In genomic region chr9:94861589-94862241, GRCh38 we compare ENCODE assay signal across 10 cellular contexts.
A peak's percentile ranks its signal among the peaks of the same experiment; 100 is the strongest.
DNase-seq lines count a peak whose midpoint lies in the region; ATAC-seq and TF ChIP-seq lines count a peak whose summit lies in the region.
"Had no signal": no experiment of that assay in that cellular context is flagged by ENCODE, and none has a peak within 500 bp of the region (broad histone marks: within the 10 kb centered on the region; RNA-seq: fewer than 3 reads in every experiment).

No MANE protein-coding gene starts in this region.

- intact Hi-C loops in upper lobe of right lung (cut with DNase I) = no loop called here

- no peak overlapping the region for H3K4me3 ChIP-seq in upper lobe of right lung
- H3K4me3 ChIP-seq: HAP-1 had no signal

- H3K27ac Mint-ChIP-seq in immature natural killer cell (peak overlapping the region; percentile 93 to 99 (median 95)), endothelial cell (ENCODE audit: unreplicated experiment) (no peak overlapping the region)

- H3K4me1 Mint-ChIP-seq in activated T-cell treated with anti-CD3 and anti-CD28 coated beads, Interleukin-2, amount 50 U/mL, for 4 hours (ENCODE audit: low read depth) = peaks cover 45% of the 10 kb centered on the region
- H3K4me1 Mint-ChIP-seq in immature natural killer cell (peaks cover 54 to 61% of the 10 kb centered on the region in 2 donors), endothelial cell (ENCODE audit: unreplicated experiment) (peaks cover 16% of the 10 kb centered on the region)

- ATAC-seq in activated T-cell treated with anti-CD3 and anti-CD28 coated beads, Interleukin-2, amount 50 U/mL, for 4 hours = peak in 1 of 2 donors; percentile 10
- ATAC-seq in upper lobe of right lung (peak; percentile 60), GM18519 (IDR thresholded peaks at IDR 0.05; ENCODE audit: low FRiP score, unreplicated experiment) (no peak)

- no peaks in the 10 kb centered on the region for H3K27me3 ChIP-seq in upper lobe of right lung

- DNase-seq in activated T-cell treated with anti-CD3 and anti-CD28 coated beads, Interleukin-2, amount 50 U/mL, for 4 hours = no peak
- DNase-seq in activated T-cell treated with anti-CD3 and anti-CD28 coated beads for 4 hours (no peak), SW480 (ENCODE audit: low spot score) (peak; percentile 45), immature natural killer cell (peak in 2 of 3 donors; percentile 9 to 19), upper lobe of right lung (no peak), NCI-H1048 (lab: John Stamatoyannopoulos, UW) (no peak), endothelial cell (ENCODE audit: low spot score) (no peak)
- DNase-seq: NCI-H2171 had no signal

- H3K27ac ChIP-seq in upper lobe of right lung = peak overlapping the region; percentile 67

- TF ChIP-seq CTCF in upper lobe of right lung (IDR thresholded peaks at IDR 0.05) = no peak
- TF ChIP-seq CTCF in endothelial cell (IDR thresholded peaks at IDR 0.05; ENCODE audit: unreplicated experiment) = no peak

- no peaks in the 10 kb centered on the region for H3K9me3 ChIP-seq in upper lobe of right lung
- H3K9me3 ChIP-seq: HAP-1 had no signal

- peaks cover 8% of the 10 kb centered on the region for H3K9me3 Mint-ChIP-seq in activated T-cell treated with anti-CD3 and anti-CD28 coated beads, Interleukin-2, amount 50 U/mL, for 4 hours
- H3K9me3 Mint-ChIP-seq in immature natural killer cell = no peaks in the 10 kb centered on the region
- no peaks in the 10 kb centered on the region for H3K9me3 Mint-ChIP-seq in endothelial cell (ENCODE audit: unreplicated experiment)

- peaks cover 2% of the 10 kb centered on the region for H3K36me3 Mint-ChIP-seq in activated T-cell treated with anti-CD3 and anti-CD28 coated beads, Interleukin-2, amount 50 U/mL, for 4 hours (ENCODE audit: insufficient read depth)
- H3K36me3 Mint-ChIP-seq in immature natural killer cell (peaks cover 0 to 5% (median 4%) of the 10 kb centered on the region in 3 donors), endothelial cell (ENCODE audit: low read depth, unreplicated experiment) (peaks cover 4% of the 10 kb centered on the region)

- no peaks in the 10 kb centered on the region for H3K36me3 ChIP-seq in upper lobe of right lung
- H3K36me3 ChIP-seq: HAP-1 had no signal

- peak overlapping the region; percentile 68 for H3K4me3 Mint-ChIP-seq in activated T-cell treated with anti-CD3 and anti-CD28 coated beads, Interleukin-2, amount 50 U/mL, for 4 hours
- peak overlapping the region; percentile 61 to 82 (median 79) for H3K4me3 Mint-ChIP-seq in immature natural killer cell
- no peak overlapping the region for H3K4me3 Mint-ChIP-seq in endothelial cell (ENCODE audit: unreplicated experiment)

- H3K27me3 Mint-ChIP-seq in activated T-cell treated with anti-CD3 and anti-CD28 coated beads, Interleukin-2, amount 50 U/mL, for 4 hours (ENCODE audit: low read depth) = no peaks in the 10 kb centered on the region
- peaks cover 4 to 7% (median 7%) of the 10 kb centered on the region in 3 donors for H3K27me3 Mint-ChIP-seq in immature natural killer cell (ENCODE audit: low read depth in 3 of 3)
- peaks cover 3% of the 10 kb centered on the region for H3K27me3 Mint-ChIP-seq in endothelial cell (ENCODE audit: unreplicated experiment)

- peaks cover 34% of the 10 kb centered on the region for H3K4me1 ChIP-seq in upper lobe of right lung

Comparison
In these comparisons a context has a peak if more than half of its experiments do, and no peak if none do; other contexts are left out.
1. DNase-seq: peak in SW480 (single experiment) and immature natural killer cell (2 of 3); none in activated T-cell treated with anti-CD3 and anti-CD28 coated beads, Interleukin-2, amount 50 U/mL, for 4 hours (single experiment), activated T-cell treated with anti-CD3 and anti-CD28 coated beads for 4 hours (single experiment), upper lobe of right lung (single experiment), NCI-H1048 (single experiment) and endothelial cell (single experiment).